Comparison of ENCODE assay signal across 18 cellular contexts in genomic region chr10:125633517-125633999, GRCh38. TPM values are rescaled to one million over a fixed set of nuclear protein-coding genes. Genes with fewer than 3 reads are reported as not detected.
DNase-seq lines count a peak whose midpoint lies in the region; ATAC-seq and TF ChIP-seq lines count a peak whose summit lies in the region.
"Had no signal": no experiment of that assay in that cellular context is flagged by ENCODE, and none has a peak within 500 bp of the region (broad histone marks: within the 10 kb centered on the region; RNA-seq: fewer than 3 reads in every experiment).

No MANE protein-coding gene starts in this region.

- DNase-seq in DMS53 treated with DMSO at 0.1 percent for 48 hours (lab: John Stamatoyannopoulos, UW; ENCODE audit: unreplicated experiment) (peak; percentile 86), NCI-H1092 (lab: John Stamatoyannopoulos, UW) (peak; percentile 1), RKO (ENCODE audit: low spot score) (peak; percentile 40), mesothelial cell of epicardium (ENCODE audit: low spot score in 2 of 2, unreplicated experiment in 2 of 2) (no peak), pons (ENCODE audit: low spot score) (no peak), osteocyte (ENCODE audit: extremely low spot score, unreplicated experiment) (no peak)
- no peak for DNase-seq in stimulated activated CD4-positive, alpha-beta T cell treated with anti-CD3 and anti-CD28 coated beads, Interleukin-1b, Interleukin-23, amount 100 ng/mL, for 48 hours
- DNase-seq: activated CD4-positive, CD25-positive, alpha-beta regulatory T cell treated with anti-CD3 and anti-CD28 coated beads, Interleukin-2, amount 50 U/mL, for 72 hours; CD4-positive, alpha-beta memory T cell; esophagus squamous epithelium; naive B cell; NCI-H1048; upper lobe of left lung had no signal

- H3K27ac Mint-ChIP-seq in mesothelial cell of epicardium (peak overlapping the region; percentile 28), osteocyte (ENCODE audit: unreplicated experiment) (no peak overlapping the region)
- H3K27ac Mint-ChIP-seq: activated T-helper 1 cell treated with anti-CD3 and anti-CD28 coated beads, Interleukin-12 subunit alpha, Interleukin-12 subunit beta, Interleukin-2, Interleukin-4 antibody, amounts not matched to agents 30 ng/mL and 10 ng/mL and 1 ng/mL, durations not matched to agents 14 hours and 24 hours and 36 hours; CD4-positive, alpha-beta memory T cell; naive B cell had no signal

- TF ChIP-seq CTCF in mesothelial cell of epicardium (IDR thresholded peaks at IDR 0.05; ENCODE audit: unreplicated experiment) (no peak), osteocyte (IDR thresholded peaks at IDR 0.05) (no peak)

- H3K27me3 Mint-ChIP-seq in mesothelial cell of epicardium (ENCODE audit: low read depth) (peaks cover 19% of the 10 kb centered on the region), osteocyte (ENCODE audit: unreplicated experiment) (peaks cover 20% of the 10 kb centered on the region)

- no peak for ATAC-seq in GM19328 (IDR thresholded peaks at IDR 0.05; ENCODE audit: unreplicated experiment)

- H3K4me3 Mint-ChIP-seq in mesothelial cell of epicardium (no peak overlapping the region), osteocyte (ENCODE audit: unreplicated experiment) (no peak overlapping the region)
- H3K4me3 Mint-ChIP-seq: activated T-helper 1 cell treated with anti-CD3 and anti-CD28 coated beads, Interleukin-12 subunit alpha, Interleukin-12 subunit beta, Interleukin-2, Interleukin-4 antibody, amounts not matched to agents 30 ng/mL and 10 ng/mL and 1 ng/mL, durations not matched to agents 14 hours and 24 hours and 36 hours; CD4-positive, alpha-beta memory T cell; naive B cell had no signal

- peaks cover 4% of the 10 kb centered on the region for H3K9me3 Mint-ChIP-seq in mesothelial cell of epicardium
- no peaks in the 10 kb centered on the region for H3K9me3 Mint-ChIP-seq in osteocyte (ENCODE audit: unreplicated experiment)
- H3K9me3 Mint-ChIP-seq: activated T-helper 1 cell treated with anti-CD3 and anti-CD28 coated beads, Interleukin-12 subunit alpha, Interleukin-12 subunit beta, Interleukin-2, Interleukin-4 antibody, amounts not matched to agents 30 ng/mL and 10 ng/mL and 1 ng/mL, durations not matched to agents 14 hours and 24 hours and 36 hours; CD4-positive, alpha-beta memory T cell had no signal

- H3K4me1 Mint-ChIP-seq in mesothelial cell of epicardium (peaks cover 16% of the 10 kb centered on the region), osteocyte (ENCODE audit: unreplicated experiment) (no peaks in the 10 kb centered on the region)
- H3K4me1 Mint-ChIP-seq: CD4-positive, alpha-beta memory T cell; naive B cell had no signal

- H3K36me3 Mint-ChIP-seq in mesothelial cell of epicardium (no peaks in the 10 kb centered on the region), osteocyte (ENCODE audit: unreplicated experiment) (no peaks in the 10 kb centered on the region)
- H3K36me3 Mint-ChIP-seq: CD4-positive, alpha-beta memory T cell; naive B cell had no signal

RNA-seq across cellular contexts. Expression of gene TEX36, which starts 49.4 kb away (rescaled TPM):
- not detected in 3 replicates for total RNA-seq in mesothelial cell of epicardium
- not detected in 2 replicates for total RNA-seq in osteocyte
- total RNA-seq: activated T-helper 1 cell treated with anti-CD3 and anti-CD28 coated beads, Interleukin-12 subunit alpha, Interleukin-12 subunit beta, Interleukin-2, Interleukin-4 antibody, amounts not matched to agents 30 ng/mL and 10 ng/mL and 1 ng/mL, durations not matched to agents 14 hours and 24 hours and 36 hours; cardiac muscle cell; CD4-positive, alpha-beta memory T cell; esophagus squamous epithelium; SJSA1; skeletal muscle tissue; upper lobe of left lung had no signal

Comparison
In these comparisons a context has a peak if more than half of its experiments do, and no peak if none do; other contexts are left out.
1. DNase-seq: peak in DMS53 treated with DMSO at 0.1 percent for 48 hours (single experiment), NCI-H1092 (single experiment) and RKO (single experiment); none in mesothelial cell of epicardium (0 of 2), pons (single experiment), osteocyte (single experiment) and stimulated activated CD4-positive, alpha-beta T cell treated with anti-CD3 and anti-CD28 coated beads, Interleukin-1b, Interleukin-23, amount 100 ng/mL, for 48 hours (single experiment).